In genomic region chr22:41922336-41922735, GRCh38 we compare ENCODE assay signal across 25 cellular contexts. TPM values are rescaled to one million over a fixed set of nuclear protein-coding genes. Genes with fewer than 3 reads are reported as not detected.
"Had no signal": no experiment of that assay in that cellular context is flagged by ENCODE, and none has a peak within 500 bp of the region (broad histone marks: within the 10 kb centered on the region; RNA-seq: fewer than 3 reads in every experiment).

No MANE protein-coding gene starts in this region.

- H3K9me3 Mint-ChIP-seq: activated CD4-positive, alpha-beta memory T cell treated with anti-CD3 and anti-CD28 coated beads for 36 hours; activated naive CD8-positive, alpha-beta T cell treated with anti-CD3 and anti-CD28 coated beads, Interleukin-2, amount 10 ng/mL, durations not matched to agents 7 days and 5 days; activated T-helper 17 cell treated with anti-CD3 and anti-CD28 coated beads, Interleukin-2, amount 50 U/mL, for 72 hours; endodermal cell had no signal

- H3K4me3 ChIP-seq: body of pancreas, hepatocyte, mucosa of descending colon, sigmoid colon, thyroid gland had no signal

- H2AFZ ChIP-seq: hepatocyte, parathyroid adenoma had no signal

- DNase-seq: activated CD4-positive, alpha-beta memory T cell treated with anti-CD3 and anti-CD28 coated beads for 36 hours; activated CD4-positive, alpha-beta T cell treated with anti-CD3 and anti-CD28 coated beads for 1 hour; activated naive CD4-positive, alpha-beta T cell treated with Interleukin-2 at 50 U/mL for 16 hours; activated naive CD8-positive, alpha-beta T cell treated with anti-CD3 and anti-CD28 coated beads, Interleukin-2, amount 10 ng/mL, durations not matched to agents 7 days and 5 days; activated T-cell treated with anti-CD3 and anti-CD28 coated beads for 4 hours; amygdala; body of pancreas; endodermal cell; foreskin fibroblast; mesenchymal stem cell; mucosa of descending colon; naive thymus-derived CD4-positive, alpha-beta T cell; sigmoid colon; stimulated activated CD4-positive, alpha-beta T cell treated with anti-CD3 and anti-CD28 coated beads, Interleukin-4, amount 100 ng/mL, for 4 hours; stimulated activated naive CD4-positive, alpha-beta T cell; T-helper 2 cell; thyroid gland had no signal

- H3K9ac ChIP-seq: parathyroid adenoma had no signal

- H3K4me1 ChIP-seq: parathyroid adenoma had no signal

- H3K4me2 ChIP-seq: hepatocyte had no signal

- H3K79me2 ChIP-seq: hepatocyte, parathyroid adenoma had no signal

- H3K27ac Mint-ChIP-seq: activated CD4-positive, alpha-beta memory T cell treated with anti-CD3 and anti-CD28 coated beads for 36 hours; activated naive CD8-positive, alpha-beta T cell treated with anti-CD3 and anti-CD28 coated beads, Interleukin-2, amount 10 ng/mL, durations not matched to agents 7 days and 5 days; activated T-helper 17 cell treated with anti-CD3 and anti-CD28 coated beads, Interleukin-2, amount 50 U/mL, for 72 hours; endodermal cell had no signal

- H3K4me3 Mint-ChIP-seq: activated CD4-positive, alpha-beta memory T cell treated with anti-CD3 and anti-CD28 coated beads for 36 hours; activated naive CD8-positive, alpha-beta T cell treated with anti-CD3 and anti-CD28 coated beads, Interleukin-2, amount 10 ng/mL, durations not matched to agents 7 days and 5 days; activated T-helper 17 cell treated with anti-CD3 and anti-CD28 coated beads, Interleukin-2, amount 50 U/mL, for 72 hours; endodermal cell; naive thymus-derived CD4-positive, alpha-beta T cell had no signal

- H3K27me3 Mint-ChIP-seq: activated T-helper 17 cell treated with anti-CD3 and anti-CD28 coated beads, Interleukin-2, amount 50 U/mL, for 72 hours had no signal

- H3K9me3 ChIP-seq: body of pancreas, mucosa of descending colon, sigmoid colon, thyroid gland had no signal

- H3K36me3 Mint-ChIP-seq: activated naive CD8-positive, alpha-beta T cell treated with anti-CD3 and anti-CD28 coated beads, Interleukin-2, amount 10 ng/mL, durations not matched to agents 7 days and 5 days had no signal

- H3K27ac ChIP-seq: body of pancreas, epithelial cell of prostate, hepatocyte, parathyroid adenoma, sigmoid colon, thyroid gland, VCaP had no signal

- H3K4me1 Mint-ChIP-seq: activated T-helper 17 cell treated with anti-CD3 and anti-CD28 coated beads, Interleukin-2, amount 50 U/mL, for 72 hours; endodermal cell had no signal

- H3K36me3 ChIP-seq: sigmoid colon, thyroid gland had no signal

- ATAC-seq: activated T-helper 17 cell treated with anti-CD3 and anti-CD28 coated beads, Interleukin-2, amount 50 U/mL, for 72 hours; body of pancreas; mucosa of descending colon; naive thymus-derived CD4-positive, alpha-beta T cell had no signal

RNA-seq across cellular contexts. Expression of gene TNFRSF13C, which starts 4.3 kb away (rescaled TPM):
- total RNA-seq: body of pancreas, sigmoid colon, thyroid gland had no signal

RNA-seq across cellular contexts. Expression of gene SHISA8, which starts 7.5 kb away (rescaled TPM):
- total RNA-seq: activated naive CD8-positive, alpha-beta T cell treated with anti-CD3 and anti-CD28 coated beads, Interleukin-2, amount 10 ng/mL, durations not matched to agents 7 days and 5 days; body of pancreas; cardiac septum; hepatocyte; liver; mucosa of descending colon; sigmoid colon; thyroid gland; ureter had no signal
- polyA plus RNA-seq: liver; naive thymus-derived CD4-positive, alpha-beta T cell had no signal

RNA-seq across cellular contexts. Expression of gene CENPM, which starts 24.6 kb away (rescaled TPM):
- total RNA-seq: body of pancreas had no signal

RNA-seq across cellular contexts. Expression of gene SEPTIN3, which starts 46.9 kb away (rescaled TPM):
- total RNA-seq: cardiac septum had no signal
- polyA plus RNA-seq: naive thymus-derived CD4-positive, alpha-beta T cell had no signal
